ENCODE assay signal across 1 cellular context in the genomic region with DNA sequence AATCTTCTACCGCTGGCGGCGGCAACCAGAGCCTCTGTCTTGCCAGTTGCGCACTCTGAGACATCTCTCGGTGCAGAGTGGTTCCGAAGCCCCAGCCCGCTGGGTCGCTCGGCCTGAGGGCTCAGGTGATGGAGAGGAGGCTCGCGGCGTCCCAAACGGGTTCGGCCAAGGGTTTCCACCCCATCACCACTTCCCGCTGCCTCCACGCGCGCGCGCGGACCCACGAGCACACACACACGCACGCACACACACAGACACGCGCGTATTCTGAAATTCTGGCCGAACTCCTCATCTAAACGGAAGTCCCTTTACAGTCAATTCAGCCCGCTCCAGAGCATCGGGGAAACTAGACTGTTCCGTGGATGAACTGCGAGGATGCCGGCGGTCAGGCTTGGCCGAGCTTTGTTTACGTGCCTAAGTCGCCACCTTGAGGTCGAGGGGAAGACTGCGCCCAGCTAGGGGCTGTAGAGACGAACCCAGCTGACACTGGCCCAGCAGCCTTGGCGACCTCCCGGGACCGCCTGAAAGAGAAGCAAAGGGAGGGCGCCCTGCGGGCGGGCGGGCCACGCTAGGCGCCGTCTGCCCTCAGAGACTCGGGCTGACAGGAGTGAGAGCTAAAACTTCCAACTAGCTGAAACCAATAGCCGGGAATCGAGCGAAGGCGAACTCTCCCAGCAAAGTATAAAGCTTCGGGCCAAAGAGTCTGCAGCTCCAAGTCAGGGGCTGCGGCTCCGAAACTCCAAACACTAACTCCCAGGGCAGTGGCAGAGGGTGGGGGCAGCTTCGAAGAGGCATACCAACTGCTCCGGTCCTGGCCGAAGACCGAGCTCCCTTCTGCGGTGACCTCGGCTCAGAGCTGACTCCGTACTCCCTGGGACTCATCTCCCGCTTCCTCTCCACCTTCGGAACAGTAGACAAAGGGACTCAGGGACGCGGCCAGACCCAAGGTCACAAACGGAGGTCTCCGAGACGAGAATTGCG.
TF ChIP-seq lines count a peak whose summit lies in the region.

No MANE protein-coding gene starts in this region.

TF ChIP-seq in HepG2, 621 proteins besides CTCF, POLR2A, EP300 and RAD21 (continued from another document and continues in another):
- TF ChIP-seq, protein P1, sequence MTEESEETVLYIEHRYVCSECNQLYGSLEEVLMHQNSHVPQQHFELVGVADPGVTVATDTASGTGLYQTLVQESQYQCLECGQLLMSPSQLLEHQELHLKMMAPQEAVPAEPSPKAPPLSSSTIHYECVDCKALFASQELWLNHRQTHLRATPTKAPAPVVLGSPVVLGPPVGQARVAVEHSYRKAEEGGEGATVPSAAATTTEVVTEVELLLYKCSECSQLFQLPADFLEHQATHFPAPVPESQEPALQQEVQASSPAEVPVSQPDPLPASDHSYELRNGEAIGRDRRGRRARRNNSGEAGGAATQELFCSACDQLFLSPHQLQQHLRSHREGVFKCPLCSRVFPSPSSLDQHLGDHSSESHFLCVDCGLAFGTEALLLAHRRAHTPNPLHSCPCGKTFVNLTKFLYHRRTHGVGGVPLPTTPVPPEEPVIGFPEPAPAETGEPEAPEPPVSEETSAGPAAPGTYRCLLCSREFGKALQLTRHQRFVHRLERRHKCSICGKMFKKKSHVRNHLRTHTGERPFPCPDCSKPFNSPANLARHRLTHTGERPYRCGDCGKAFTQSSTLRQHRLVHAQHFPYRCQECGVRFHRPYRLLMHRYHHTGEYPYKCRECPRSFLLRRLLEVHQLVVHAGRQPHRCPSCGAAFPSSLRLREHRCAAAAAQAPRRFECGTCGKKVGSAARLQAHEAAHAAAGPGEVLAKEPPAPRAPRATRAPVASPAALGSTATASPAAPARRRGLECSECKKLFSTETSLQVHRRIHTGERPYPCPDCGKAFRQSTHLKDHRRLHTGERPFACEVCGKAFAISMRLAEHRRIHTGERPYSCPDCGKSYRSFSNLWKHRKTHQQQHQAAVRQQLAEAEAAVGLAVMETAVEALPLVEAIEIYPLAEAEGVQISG (CRISPR knock-in tag; IDR thresholded peaks at IDR 0.05) = no peak; the same call in 1 of the 2 replicates
- no peak for TF ChIP-seq ZNF264 (CRISPR knock-in tag; IDR thresholded peaks at IDR 0.05)
- 0 out of 2 replicates have a peak, but pooled peaks have one; percentile 50 for TF ChIP-seq ATF7-NPFF (CRISPR knock-in tag; IDR thresholded peaks at IDR 0.05; ENCODE audit: low read depth)
- peak; percentile 56; the same call in 1 of the 2 replicates for TF ChIP-seq SMC3 (IDR thresholded peaks at IDR 0.05; ENCODE audit: low read length)
- peak; percentile 43; the same call in 1 of the 2 replicates for TF ChIP-seq SALL1 (CRISPR knock-in tag; IDR thresholded peaks at IDR 0.05)
- TF ChIP-seq ZNF883 (CRISPR knock-in tag; IDR thresholded peaks at IDR 0.05; ENCODE audit: not compliant biosample characterization) = peak; percentile 76
- TF ChIP-seq ZNF260 (CRISPR knock-in tag; IDR thresholded peaks at IDR 0.05; ENCODE audit: borderline replicate concordance, low read depth) = no peak
- no peak for TF ChIP-seq ZNF432 (CRISPR knock-in tag; IDR thresholded peaks at IDR 0.05; ENCODE audit: borderline replicate concordance)
- TF ChIP-seq SMARCC2 (IDR thresholded peaks at IDR 0.05) = no peak
- no peak for TF ChIP-seq DR1 (CRISPR knock-in tag; IDR thresholded peaks at IDR 0.05)
- TF ChIP-seq AKAP8 (CRISPR knock-in tag; IDR thresholded peaks at IDR 0.05) = no peak
- peak; percentile 30; the same call in 1 of the 2 replicates for TF ChIP-seq SP4 (CRISPR knock-in tag; IDR thresholded peaks at IDR 0.05)
- TF ChIP-seq HHEX (CRISPR knock-in tag; IDR thresholded peaks at IDR 0.05) = no peak
- TF ChIP-seq, protein P2, sequence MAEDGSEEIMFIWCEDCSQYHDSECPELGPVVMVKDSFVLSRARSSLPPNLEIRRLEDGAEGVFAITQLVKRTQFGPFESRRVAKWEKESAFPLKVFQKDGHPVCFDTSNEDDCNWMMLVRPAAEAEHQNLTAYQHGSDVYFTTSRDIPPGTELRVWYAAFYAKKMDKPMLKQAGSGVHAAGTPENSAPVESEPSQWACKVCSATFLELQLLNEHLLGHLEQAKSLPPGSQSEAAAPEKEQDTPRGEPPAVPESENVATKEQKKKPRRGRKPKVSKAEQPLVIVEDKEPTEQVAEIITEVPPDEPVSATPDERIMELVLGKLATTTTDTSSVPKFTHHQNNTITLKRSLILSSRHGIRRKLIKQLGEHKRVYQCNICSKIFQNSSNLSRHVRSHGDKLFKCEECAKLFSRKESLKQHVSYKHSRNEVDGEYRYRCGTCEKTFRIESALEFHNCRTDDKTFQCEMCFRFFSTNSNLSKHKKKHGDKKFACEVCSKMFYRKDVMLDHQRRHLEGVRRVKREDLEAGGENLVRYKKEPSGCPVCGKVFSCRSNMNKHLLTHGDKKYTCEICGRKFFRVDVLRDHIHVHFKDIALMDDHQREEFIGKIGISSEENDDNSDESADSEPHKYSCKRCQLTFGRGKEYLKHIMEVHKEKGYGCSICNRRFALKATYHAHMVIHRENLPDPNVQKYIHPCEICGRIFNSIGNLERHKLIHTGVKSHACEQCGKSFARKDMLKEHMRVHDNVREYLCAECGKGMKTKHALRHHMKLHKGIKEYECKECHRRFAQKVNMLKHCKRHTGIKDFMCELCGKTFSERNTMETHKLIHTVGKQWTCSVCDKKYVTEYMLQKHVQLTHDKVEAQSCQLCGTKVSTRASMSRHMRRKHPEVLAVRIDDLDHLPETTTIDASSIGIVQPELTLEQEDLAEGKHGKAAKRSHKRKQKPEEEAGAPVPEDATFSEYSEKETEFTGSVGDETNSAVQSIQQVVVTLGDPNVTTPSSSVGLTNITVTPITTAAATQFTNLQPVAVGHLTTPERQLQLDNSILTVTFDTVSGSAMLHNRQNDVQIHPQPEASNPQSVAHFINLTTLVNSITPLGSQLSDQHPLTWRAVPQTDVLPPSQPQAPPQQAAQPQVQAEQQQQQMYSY (CRISPR knock-in tag; IDR thresholded peaks at IDR 0.05) = no peak
- TF ChIP-seq ZNF124 (CRISPR knock-in tag; IDR thresholded peaks at IDR 0.05) = 0 out of 2 replicates have a peak, but pooled peaks have one; percentile 53
- TF ChIP-seq, protein P3, sequence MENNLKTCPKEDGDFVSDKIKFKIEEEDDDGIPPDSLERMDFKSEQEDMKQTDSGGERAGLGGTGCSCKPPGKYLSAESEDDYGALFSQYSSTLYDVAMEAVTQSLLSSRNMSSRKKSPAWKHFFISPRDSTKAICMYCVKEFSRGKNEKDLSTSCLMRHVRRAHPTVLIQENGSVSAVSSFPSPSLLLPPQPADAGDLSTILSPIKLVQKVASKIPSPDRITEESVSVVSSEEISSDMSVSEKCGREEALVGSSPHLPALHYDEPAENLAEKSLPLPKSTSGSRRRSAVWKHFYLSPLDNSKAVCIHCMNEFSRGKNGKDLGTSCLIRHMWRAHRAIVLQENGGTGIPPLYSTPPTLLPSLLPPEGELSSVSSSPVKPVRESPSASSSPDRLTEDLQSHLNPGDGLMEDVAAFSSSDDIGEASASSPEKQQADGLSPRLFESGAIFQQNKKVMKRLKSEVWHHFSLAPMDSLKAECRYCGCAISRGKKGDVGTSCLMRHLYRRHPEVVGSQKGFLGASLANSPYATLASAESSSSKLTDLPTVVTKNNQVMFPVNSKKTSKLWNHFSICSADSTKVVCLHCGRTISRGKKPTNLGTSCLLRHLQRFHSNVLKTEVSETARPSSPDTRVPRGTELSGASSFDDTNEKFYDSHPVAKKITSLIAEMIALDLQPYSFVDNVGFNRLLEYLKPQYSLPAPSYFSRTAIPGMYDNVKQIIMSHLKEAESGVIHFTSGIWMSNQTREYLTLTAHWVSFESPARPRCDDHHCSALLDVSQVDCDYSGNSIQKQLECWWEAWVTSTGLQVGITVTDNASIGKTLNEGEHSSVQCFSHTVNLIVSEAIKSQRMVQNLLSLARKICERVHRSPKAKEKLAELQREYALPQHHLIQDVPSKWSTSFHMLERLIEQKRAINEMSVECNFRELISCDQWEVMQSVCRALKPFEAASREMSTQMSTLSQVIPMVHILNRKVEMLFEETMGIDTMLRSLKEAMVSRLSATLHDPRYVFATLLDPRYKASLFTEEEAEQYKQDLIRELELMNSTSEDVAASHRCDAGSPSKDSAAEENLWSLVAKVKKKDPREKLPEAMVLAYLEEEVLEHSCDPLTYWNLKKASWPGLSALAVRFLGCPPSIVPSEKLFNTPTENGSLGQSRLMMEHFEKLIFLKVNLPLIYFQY (CRISPR knock-in tag; IDR thresholded peaks at IDR 0.05; ENCODE audit: borderline replicate concordance) = peak; percentile 71; the same call in 1 of the 2 replicates
- no peak for TF ChIP-seq PAF1 (CRISPR knock-in tag; IDR thresholded peaks at IDR 0.05)
- no peak for TF ChIP-seq POLR2G (IDR thresholded peaks at IDR 0.05; ENCODE audit: low read depth, low read length)
- TF ChIP-seq ZNF337 (CRISPR knock-in tag; IDR thresholded peaks at IDR 0.05; ENCODE audit: borderline replicate concordance, low read depth) = no peak
- TF ChIP-seq, protein P4, sequence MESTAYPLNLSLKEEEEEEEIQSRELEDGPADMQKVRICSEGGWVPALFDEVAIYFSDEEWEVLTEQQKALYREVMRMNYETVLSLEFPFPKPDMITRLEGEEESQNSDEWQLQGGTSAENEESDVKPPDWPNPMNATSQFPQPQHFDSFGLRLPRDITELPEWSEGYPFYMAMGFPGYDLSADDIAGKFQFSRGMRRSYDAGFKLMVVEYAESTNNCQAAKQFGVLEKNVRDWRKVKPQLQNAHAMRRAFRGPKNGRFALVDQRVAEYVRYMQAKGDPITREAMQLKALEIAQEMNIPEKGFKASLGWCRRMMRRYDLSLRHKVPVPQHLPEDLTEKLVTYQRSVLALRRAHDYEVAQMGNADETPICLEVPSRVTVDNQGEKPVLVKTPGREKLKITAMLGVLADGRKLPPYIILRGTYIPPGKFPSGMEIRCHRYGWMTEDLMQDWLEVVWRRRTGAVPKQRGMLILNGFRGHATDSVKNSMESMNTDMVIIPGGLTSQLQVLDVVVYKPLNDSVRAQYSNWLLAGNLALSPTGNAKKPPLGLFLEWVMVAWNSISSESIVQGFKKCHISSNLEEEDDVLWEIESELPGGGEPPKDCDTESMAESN (CRISPR knock-in tag; conservative IDR thresholded peaks at IDR 0.05) = peak; percentile 64; the same call in 1 of the 2 replicates
- no peak for TF ChIP-seq ZNF75D (CRISPR knock-in tag; IDR thresholded peaks at IDR 0.05; ENCODE audit: borderline replicate concordance)
- TF ChIP-seq, protein P5, sequence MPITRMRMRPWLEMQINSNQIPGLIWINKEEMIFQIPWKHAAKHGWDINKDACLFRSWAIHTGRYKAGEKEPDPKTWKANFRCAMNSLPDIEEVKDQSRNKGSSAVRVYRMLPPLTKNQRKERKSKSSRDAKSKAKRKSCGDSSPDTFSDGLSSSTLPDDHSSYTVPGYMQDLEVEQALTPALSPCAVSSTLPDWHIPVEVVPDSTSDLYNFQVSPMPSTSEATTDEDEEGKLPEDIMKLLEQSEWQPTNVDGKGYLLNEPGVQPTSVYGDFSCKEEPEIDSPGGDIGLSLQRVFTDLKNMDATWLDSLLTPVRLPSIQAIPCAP (CRISPR knock-in tag; IDR thresholded peaks at IDR 0.05; ENCODE audit: low read depth) = no peak
- TF ChIP-seq FLYWCH1 (CRISPR knock-in tag; IDR thresholded peaks at IDR 0.05) = no peak
- TF ChIP-seq, protein P6, sequence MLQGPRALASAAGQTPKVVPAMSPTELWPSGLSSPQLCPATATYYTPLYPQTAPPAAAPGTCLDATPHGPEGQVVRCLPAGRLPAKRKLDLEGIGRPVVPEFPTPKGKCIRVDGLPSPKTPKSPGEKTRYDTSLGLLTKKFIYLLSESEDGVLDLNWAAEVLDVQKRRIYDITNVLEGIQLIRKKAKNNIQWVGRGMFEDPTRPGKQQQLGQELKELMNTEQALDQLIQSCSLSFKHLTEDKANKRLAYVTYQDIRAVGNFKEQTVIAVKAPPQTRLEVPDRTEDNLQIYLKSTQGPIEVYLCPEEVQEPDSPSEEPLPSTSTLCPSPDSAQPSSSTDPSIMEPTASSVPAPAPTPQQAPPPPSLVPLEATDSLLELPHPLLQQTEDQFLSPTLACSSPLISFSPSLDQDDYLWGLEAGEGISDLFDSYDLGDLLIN (CRISPR knock-in tag; IDR thresholded peaks at IDR 0.05; ENCODE audit: borderline replicate concordance) = no peak
- no peak for TF ChIP-seq ZSCAN21 (CRISPR knock-in tag; IDR thresholded peaks at IDR 0.05; ENCODE audit: borderline replicate concordance)
- TF ChIP-seq YEATS4 (CRISPR knock-in tag; IDR thresholded peaks at IDR 0.05; ENCODE audit: borderline replicate concordance) = peak; percentile 38; the same call in 1 of the 2 replicates
- TF ChIP-seq ZNF567 (CRISPR knock-in tag; IDR thresholded peaks at IDR 0.05; ENCODE audit: borderline replicate concordance) = no peak
- no peak for TF ChIP-seq SMAD1 (CRISPR knock-in tag; IDR thresholded peaks at IDR 0.05; ENCODE audit: borderline replicate concordance, low read depth)
- peak; percentile 100 for TF ChIP-seq STAG1 (CRISPR knock-in tag; IDR thresholded peaks at IDR 0.05)
- TF ChIP-seq TBX2 (CRISPR knock-in tag; IDR thresholded peaks at IDR 0.05; ENCODE audit: borderline replicate concordance) = 0 out of 2 replicates have a peak, but pooled peaks have one; percentile 2
- TF ChIP-seq MTF2 (CRISPR knock-in tag; IDR thresholded peaks at IDR 0.05; ENCODE audit: borderline replicate concordance) = peak; percentile 92; the same call in 1 of the 2 replicates
- no peak for TF ChIP-seq KLF9 (CRISPR knock-in tag; IDR thresholded peaks at IDR 0.05; ENCODE audit: low read depth)
- TF ChIP-seq, protein P7, sequence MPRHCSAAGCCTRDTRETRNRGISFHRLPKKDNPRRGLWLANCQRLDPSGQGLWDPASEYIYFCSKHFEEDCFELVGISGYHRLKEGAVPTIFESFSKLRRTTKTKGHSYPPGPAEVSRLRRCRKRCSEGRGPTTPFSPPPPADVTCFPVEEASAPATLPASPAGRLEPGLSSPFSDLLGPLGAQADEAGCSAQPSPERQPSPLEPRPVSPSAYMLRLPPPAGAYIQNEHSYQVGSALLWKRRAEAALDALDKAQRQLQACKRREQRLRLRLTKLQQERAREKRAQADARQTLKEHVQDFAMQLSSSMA (CRISPR knock-in tag; IDR thresholded peaks at IDR 0.05) = no peak
- TF ChIP-seq, protein P8, sequence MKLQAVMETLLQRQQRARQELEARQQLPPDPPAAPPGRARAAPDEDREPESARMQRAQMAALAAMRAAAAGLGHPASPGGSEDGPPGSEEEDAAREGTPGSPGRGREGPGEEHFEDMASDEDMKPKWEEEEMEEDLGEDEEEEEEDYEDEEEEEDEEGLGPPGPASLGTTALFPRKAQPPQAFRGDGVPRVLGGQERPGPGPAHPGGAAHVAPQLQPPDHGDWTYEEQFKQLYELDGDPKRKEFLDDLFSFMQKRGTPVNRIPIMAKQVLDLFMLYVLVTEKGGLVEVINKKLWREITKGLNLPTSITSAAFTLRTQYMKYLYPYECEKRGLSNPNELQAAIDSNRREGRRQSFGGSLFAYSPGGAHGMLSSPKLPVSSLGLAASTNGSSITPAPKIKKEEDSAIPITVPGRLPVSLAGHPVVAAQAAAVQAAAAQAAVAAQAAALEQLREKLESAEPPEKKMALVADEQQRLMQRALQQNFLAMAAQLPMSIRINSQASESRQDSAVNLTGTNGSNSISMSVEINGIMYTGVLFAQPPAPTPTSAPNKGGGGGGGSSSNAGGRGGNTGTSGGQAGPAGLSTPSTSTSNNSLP (IDR thresholded peaks at IDR 0.05; ENCODE audit: low read depth, low read length) = no peak
- TF ChIP-seq, protein P9, sequence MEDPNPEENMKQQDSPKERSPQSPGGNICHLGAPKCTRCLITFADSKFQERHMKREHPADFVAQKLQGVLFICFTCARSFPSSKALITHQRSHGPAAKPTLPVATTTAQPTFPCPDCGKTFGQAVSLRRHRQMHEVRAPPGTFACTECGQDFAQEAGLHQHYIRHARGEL (CRISPR knock-in tag; IDR thresholded peaks at IDR 0.05) = 0 out of 2 replicates have a peak, but pooled peaks have one; percentile 54
- TF ChIP-seq ZNF205 (CRISPR knock-in tag; IDR thresholded peaks at IDR 0.05) = no peak
